ENCODE assay signal across 1 cellular context in the genomic region with DNA sequence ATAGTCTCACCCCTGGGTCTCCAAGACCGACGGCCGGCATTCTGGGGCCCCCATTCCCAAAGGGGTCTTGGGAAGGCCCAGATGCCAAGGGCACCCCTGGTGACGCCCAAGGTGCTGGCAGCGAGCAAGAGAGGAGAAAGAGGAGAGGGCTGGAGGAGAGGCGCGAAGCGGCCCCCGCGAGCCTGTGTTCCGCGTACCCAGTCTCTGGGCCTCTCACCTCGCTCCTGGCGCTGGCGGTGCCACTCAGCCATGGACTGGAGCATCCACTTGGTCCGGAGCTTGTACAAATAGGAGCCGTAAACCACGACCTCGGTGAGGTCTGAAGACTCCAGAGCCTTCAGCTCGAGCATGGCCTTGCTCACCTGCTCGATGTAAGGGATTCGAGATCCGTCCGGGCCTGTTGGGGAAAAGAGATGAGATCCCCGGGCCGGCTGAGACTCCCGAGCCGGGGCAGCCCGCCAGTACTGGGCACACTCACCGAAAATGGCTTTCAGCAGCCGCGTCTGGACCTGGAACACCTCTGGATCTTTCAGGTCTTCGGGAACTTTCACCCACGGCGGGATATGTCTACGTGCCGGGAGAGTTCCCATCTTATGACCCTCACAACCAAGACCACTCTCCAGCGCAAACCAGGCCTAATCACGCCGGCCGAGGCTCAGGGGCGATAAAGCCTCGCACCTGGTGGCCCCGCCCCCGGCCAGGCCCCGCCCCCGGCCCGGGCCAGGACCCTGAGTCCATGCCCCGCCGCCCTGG.
TF ChIP-seq lines count a peak whose summit lies in the region.

A gene with protein sequence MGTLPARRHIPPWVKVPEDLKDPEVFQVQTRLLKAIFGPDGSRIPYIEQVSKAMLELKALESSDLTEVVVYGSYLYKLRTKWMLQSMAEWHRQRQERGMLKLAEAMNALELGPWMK (minus strand): TSS at position 641 of the 753 bp plus-strand sequence. CDS start 51 bp downstream, at position 590.

TF ChIP-seq in H1, 55 proteins besides CTCF, POLR2A, EP300 and RAD21 (continued from another document):
- TF ChIP-seq POLR2AphosphoS5 (IDR thresholded peaks at IDR 0.05; ENCODE audit: low read depth, low read length), result no peak
- TF ChIP-seq, protein P1, sequence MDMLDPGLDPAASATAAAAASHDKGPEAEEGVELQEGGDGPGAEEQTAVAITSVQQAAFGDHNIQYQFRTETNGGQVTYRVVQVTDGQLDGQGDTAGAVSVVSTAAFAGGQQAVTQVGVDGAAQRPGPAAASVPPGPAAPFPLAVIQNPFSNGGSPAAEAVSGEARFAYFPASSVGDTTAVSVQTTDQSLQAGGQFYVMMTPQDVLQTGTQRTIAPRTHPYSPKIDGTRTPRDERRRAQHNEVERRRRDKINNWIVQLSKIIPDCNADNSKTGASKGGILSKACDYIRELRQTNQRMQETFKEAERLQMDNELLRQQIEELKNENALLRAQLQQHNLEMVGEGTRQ (IDR thresholded peaks at IDR 0.05; ENCODE audit: low read length), result no peak
- TF ChIP-seq ASH2L (IDR thresholded peaks at IDR 0.05; ENCODE audit: low read length), result no peak
- no peak for TF ChIP-seq BACH1 (IDR thresholded peaks at IDR 0.05; ENCODE audit: low read length)
- TF ChIP-seq NRF1 (IDR thresholded peaks at IDR 0.05; ENCODE audit: low read depth, low read length), result no peak
- TF ChIP-seq TBP (IDR thresholded peaks at IDR 0.05; ENCODE audit: low read depth, low read length), result no peak
